Comparison of ENCODE assay signal across 29 cellular contexts in the genomic region with DNA sequence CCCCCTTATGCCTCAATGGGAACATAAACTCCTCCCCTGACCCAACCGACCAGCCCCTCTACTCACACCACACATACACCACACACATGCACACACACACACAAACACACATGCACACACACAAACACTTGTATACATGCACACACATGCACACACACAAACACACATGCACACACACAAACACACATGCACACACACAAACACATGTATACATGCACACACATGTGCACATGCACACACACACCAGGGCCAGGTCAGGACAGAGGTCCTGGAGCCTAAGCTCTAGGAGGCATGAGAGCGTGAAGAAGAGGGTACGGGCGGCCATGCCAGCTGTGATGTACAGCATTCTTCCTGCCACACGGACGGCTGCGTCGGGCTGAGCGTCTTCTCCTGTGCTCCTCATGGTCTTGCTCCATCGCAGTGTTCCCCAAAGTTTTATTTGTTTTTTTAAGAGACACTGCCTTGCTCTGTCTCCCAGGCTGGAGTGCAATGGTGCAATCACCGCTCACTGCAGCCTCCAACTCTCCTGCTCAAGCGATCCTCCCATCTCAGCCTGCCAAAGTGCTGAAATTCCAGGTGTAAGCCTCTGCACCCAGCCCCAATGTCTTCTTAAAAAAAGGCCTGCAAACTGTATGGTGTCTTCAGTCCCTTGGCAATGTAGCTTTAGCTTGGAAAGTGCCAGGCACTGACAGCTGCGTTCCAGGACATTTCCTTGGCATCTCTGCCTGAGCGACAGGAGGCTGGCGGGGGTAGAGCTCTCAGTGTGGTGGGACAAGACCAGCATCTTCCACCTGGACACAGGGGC. TPM values are rescaled to one million over a fixed set of nuclear protein-coding genes. Genes with fewer than 3 reads are reported as not detected.
DNase-seq lines count a peak whose midpoint lies in the region; ATAC-seq and TF ChIP-seq lines count a peak whose summit lies in the region.
"Had no signal": no experiment of that assay in that cellular context is flagged by ENCODE, and none has a peak within 500 bp of the region (broad histone marks: within the 10 kb centered on the region; RNA-seq: fewer than 3 reads in every experiment).

No MANE protein-coding gene starts in this region.

- no peak overlapping the region for H3K4me2 ChIP-seq in GM23338
- H3K4me2 ChIP-seq: KMS-11 had no signal

- H4K20me1 ChIP-seq in GM23338 (replicated peaks; ENCODE audit: insufficient read depth), result no peaks in the 10 kb centered on the region

- H3K4me3 ChIP-seq in NB4 (ENCODE audit: low read depth, low read length), result no peak overlapping the region
- no peak overlapping the region for H3K4me3 ChIP-seq in upper lobe of right lung
- no peak overlapping the region for H3K4me3 ChIP-seq in GM23338
- H3K4me3 ChIP-seq: SJCRH30, thoracic aorta had no signal

- no peaks in the 10 kb centered on the region for H3K9me3 ChIP-seq in upper lobe of right lung
- H3K9me3 ChIP-seq: neutrophil, SJCRH30, thoracic aorta had no signal

- no peaks in the 10 kb centered on the region for H3K36me3 ChIP-seq in upper lobe of right lung
- no peaks in the 10 kb centered on the region for H3K36me3 ChIP-seq in GM23338 (ENCODE audit: insufficient read depth)
- H3K36me3 ChIP-seq: neutrophil, SJCRH30, thoracic aorta had no signal

- H3K9me2 ChIP-seq in GM23338 (ENCODE audit: insufficient read depth), result no peaks in the 10 kb centered on the region

- H3F3A ChIP-seq in GM23338 (replicated peaks; ENCODE audit: low read depth), result no peaks in the 10 kb centered on the region

- intact Hi-C loops in upper lobe of right lung (cut with DNase I), result no loop called here

- TF ChIP-seq POLR2A in NB4 (IDR thresholded peaks at IDR 0.05; ENCODE audit: extremely low read depth, insufficient read length), result no peak

- H3K9me3 Mint-ChIP-seq in activated T-cell treated with anti-CD3 and anti-CD28 coated beads, Interleukin-2, amount 50 U/mL, for 24 hours, result no peaks in the 10 kb centered on the region
- no peaks in the 10 kb centered on the region for H3K9me3 Mint-ChIP-seq in GM23338
- H3K9me3 Mint-ChIP-seq: activated naive CD4-positive, alpha-beta T cell treated with anti-CD3 and anti-CD28 coated beads for 36 hours; activated T-cell treated with anti-CD3 and anti-CD28 coated beads, Interleukin-2, amount 50 U/mL, for 4 hours; stimulated activated naive B cell treated with anti-CD40 and anti-IgM and Interleukin-4, amounts not matched to agents 10 μg/mL and 1 μg/mL and 100 μg/mL, for 72 hours; T-helper 1 cell treated with Interleukin-12 subunit alpha and Interleukin-12 subunit beta and Interleukin-4 antibody, amounts not matched to agents 30 μg/mL and 1 μg/mL, for 36 hours had no signal

- H3K27me3 ChIP-seq in upper lobe of right lung (no peaks in the 10 kb centered on the region), GM23338 (ENCODE audit: insufficient read depth) (no peaks in the 10 kb centered on the region)
- H3K27me3 ChIP-seq: neutrophil, SJCRH30 had no signal

- H3K4me1 Mint-ChIP-seq in activated T-cell treated with anti-CD3 and anti-CD28 coated beads, Interleukin-2, amount 50 U/mL, for 24 hours (ENCODE audit: low read depth), result no peaks in the 10 kb centered on the region
- H3K4me1 Mint-ChIP-seq in GM23338, result no peaks in the 10 kb centered on the region

- DNase-seq in activated T-cell treated with anti-CD3 and anti-CD28 coated beads, Interleukin-2, amount 50 U/mL, for 24 hours, result peak; percentile 7
- DNase-seq in activated T-cell treated with anti-CD3 and anti-CD28 coated beads for 4 hours (no peak), NB4 (ENCODE audit: low read depth) (peak; percentile 71), left lobe of liver (ENCODE audit: low spot score) (peak; percentile 33), upper lobe of right lung (peak; percentile 43), substantia nigra (lab: John Stamatoyannopoulos, UW) (no peak), GM23338 (ENCODE audit: low spot score) (no peak), NCI-H1694 (lab: John Stamatoyannopoulos, UW) (no peak)
- DNase-seq: 8988T; activated CD4-positive, alpha-beta T cell treated with anti-CD3 and anti-CD28 coated beads for 4 hours; activated CD8-positive, alpha-beta memory T cell treated with anti-CD3 and anti-CD28 coated beads for 24 hours; activated naive CD4-positive, alpha-beta T cell treated with anti-CD3 and anti-CD28 coated beads for 36 hours; activated T-cell treated with anti-CD3 and anti-CD28 coated beads, Interleukin-2, amount 50 U/mL, for 4 hours; AML-193; amygdala; dermis blood vessel endothelial cell; DMS53; GF-D8; glutamatergic neuron; NCI-H1436 treated with DMSO at 0.1 percent for 48 hours; NCI-H2171; NK-92 treated with Interleukin-12 subunit alpha and Interleukin-12 subunit beta, amount 100 ng/mL, for 24 hours; SJCRH30; stimulated activated CD4-positive, alpha-beta T cell treated with anti-CD3 and anti-CD28 coated beads, Interleukin-4, amount 100 ng/mL, for 1 hour; stimulated activated naive B cell treated with anti-CD40 and anti-IgM and Interleukin-4, amounts not matched to agents 10 μg/mL and 1 μg/mL and 100 μg/mL, for 72 hours had no signal

- peaks cover 6% of the 10 kb centered on the region for H3K27me3 Mint-ChIP-seq in activated T-cell treated with anti-CD3 and anti-CD28 coated beads, Interleukin-2, amount 50 U/mL, for 24 hours
- H3K27me3 Mint-ChIP-seq in GM23338 (ENCODE audit: insufficient read depth, low read depth, poor library complexity), result peaks cover 11% of the 10 kb centered on the region

- no peaks in the 10 kb centered on the region for H3K79me2 ChIP-seq in GM23338 (replicated peaks; ENCODE audit: insufficient read depth)

- ATAC-seq in left lobe of liver (no peak), upper lobe of right lung (no peak), GM23338 (no peak)
- ATAC-seq: activated T-cell treated with anti-CD3 and anti-CD28 coated beads, Interleukin-2, amount 50 U/mL, for 4 hours; stimulated activated naive B cell treated with anti-CD40 and anti-IgM and Interleukin-4, amounts not matched to agents 10 μg/mL and 1 μg/mL and 100 μg/mL, for 72 hours had no signal

- TF ChIP-seq CTCF in NB4 (IDR thresholded peaks at IDR 0.05; ENCODE audit: low read depth, low read length), result no peak
- TF ChIP-seq CTCF in upper lobe of right lung (IDR thresholded peaks at IDR 0.05), result no peak
- TF ChIP-seq CTCF in GM23338 (conservative IDR thresholded peaks at IDR 0.05; ENCODE audit: low read depth in 2 of 2), result no peak

- H3K27ac Mint-ChIP-seq in activated T-cell treated with anti-CD3 and anti-CD28 coated beads, Interleukin-2, amount 50 U/mL, for 24 hours, result no peak overlapping the region
- H3K27ac Mint-ChIP-seq in GM23338, result no peak overlapping the region
- H3K27ac Mint-ChIP-seq: activated naive CD4-positive, alpha-beta T cell treated with anti-CD3 and anti-CD28 coated beads for 36 hours; stimulated activated naive B cell treated with anti-CD40 and anti-IgM and Interleukin-4, amounts not matched to agents 10 μg/mL and 1 μg/mL and 100 μg/mL, for 72 hours; T-helper 1 cell treated with Interleukin-12 subunit alpha and Interleukin-12 subunit beta and Interleukin-4 antibody, amounts not matched to agents 30 μg/mL and 1 μg/mL, for 36 hours had no signal

- H3K27ac ChIP-seq in upper lobe of right lung, result no peak overlapping the region
- H3K27ac ChIP-seq in substantia nigra (ENCODE audit: low read depth, low read length, poor library complexity, severe bottlenecking), result no peak overlapping the region
- no peak overlapping the region for H3K27ac ChIP-seq in GM23338 (ENCODE audit: low read depth)
- H3K27ac ChIP-seq: KMS-11, neutrophil, SJCRH30, thoracic aorta had no signal

- no peaks in the 10 kb centered on the region for H3K36me3 Mint-ChIP-seq in activated T-cell treated with anti-CD3 and anti-CD28 coated beads, Interleukin-2, amount 50 U/mL, for 24 hours (ENCODE audit: low read depth)
- no peaks in the 10 kb centered on the region for H3K36me3 Mint-ChIP-seq in GM23338 (ENCODE audit: low read depth)
- H3K36me3 Mint-ChIP-seq: stimulated activated naive B cell treated with anti-CD40 and anti-IgM and Interleukin-4, amounts not matched to agents 10 μg/mL and 1 μg/mL and 100 μg/mL, for 72 hours had no signal

- no peak overlapping the region for H2AFZ ChIP-seq in GM23338

- no peak overlapping the region for H3K4me3 Mint-ChIP-seq in activated T-cell treated with anti-CD3 and anti-CD28 coated beads, Interleukin-2, amount 50 U/mL, for 24 hours
- no peak overlapping the region for H3K4me3 Mint-ChIP-seq in GM23338
- H3K4me3 Mint-ChIP-seq: activated naive CD4-positive, alpha-beta T cell treated with anti-CD3 and anti-CD28 coated beads for 36 hours; activated T-cell treated with anti-CD3 and anti-CD28 coated beads, Interleukin-2, amount 50 U/mL, for 4 hours; stimulated activated naive B cell treated with anti-CD40 and anti-IgM and Interleukin-4, amounts not matched to agents 10 μg/mL and 1 μg/mL and 100 μg/mL, for 72 hours; T-helper 1 cell treated with Interleukin-12 subunit alpha and Interleukin-12 subunit beta and Interleukin-4 antibody, amounts not matched to agents 30 μg/mL and 1 μg/mL, for 36 hours had no signal

- H3K4me1 ChIP-seq in upper lobe of right lung, result peaks cover 9% of the 10 kb centered on the region
- no peaks in the 10 kb centered on the region for H3K4me1 ChIP-seq in GM23338 (ENCODE audit: insufficient read depth)
- H3K4me1 ChIP-seq: SJCRH30 had no signal

TF ChIP-seq in GM23338, 12 proteins besides CTCF, POLR2A, EP300 and RAD21:
- no peak for TF ChIP-seq STAT1 (IDR thresholded peaks at IDR 0.05; ENCODE audit: unreplicated experiment)
- TF ChIP-seq ZNF331 (CRISPR knock-in tag; IDR thresholded peaks at IDR 0.05; ENCODE audit: low read depth), result no peak
- no peak for TF ChIP-seq ZNF114 (CRISPR knock-in tag; IDR thresholded peaks at IDR 0.05)
TF ChIP-seq in GM23338: peak in this region for 0.

RNA-seq across cellular contexts. Expression of a gene that starts 38.8 kb away (rescaled TPM):
- total RNA-seq in left lobe of liver, result 18.3 TPM
- total RNA-seq in upper lobe of right lung, result 38.3 TPM
- 40.6 and 42.5 TPM in 2 replicates for total RNA-seq in GM23338 (2014; rRNA removed; shearing (Covaris generic))
- polyA plus RNA-seq in GM23338 (2016; fragmentation: Nextera tagmentation; extraction: Ambion mirVana), result 5.6 and 5.9 TPM in 2 replicates

Comparison
In these comparisons a context has a peak if more than half of its experiments do, and no peak if none do; other contexts are left out.
1. DNase-seq: peak in activated T-cell treated with anti-CD3 and anti-CD28 coated beads, Interleukin-2, amount 50 U/mL, for 24 hours (single experiment), NB4 (single experiment), left lobe of liver (single experiment) and upper lobe of right lung (single experiment); none in activated T-cell treated with anti-CD3 and anti-CD28 coated beads for 4 hours (single experiment), substantia nigra (0 of 49), GM23338 (single experiment) and NCI-H1694 (single experiment).